20 cellular contexts compared by ENCODE assay signal in the genomic region with DNA sequence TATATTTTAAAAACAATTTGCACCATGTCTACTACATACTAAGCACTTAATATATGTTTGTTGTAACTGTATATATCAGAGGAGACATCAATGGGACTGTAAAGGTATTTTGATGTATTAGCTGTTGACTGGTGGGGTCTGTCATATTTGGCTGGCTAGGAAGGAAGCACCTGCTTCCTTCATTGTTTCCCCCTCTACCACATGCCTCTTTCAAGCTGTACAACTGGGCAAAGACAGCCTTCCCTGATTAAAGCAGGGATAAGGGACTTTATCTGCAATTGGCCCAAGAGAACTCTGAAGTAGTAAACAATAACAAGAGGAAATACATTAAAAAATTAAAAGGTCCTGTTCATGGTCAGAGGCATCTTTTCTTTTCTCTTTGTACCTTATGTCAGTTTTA. TPM values are rescaled to one million over a fixed set of nuclear protein-coding genes. Genes with fewer than 3 reads are reported as not detected.
DNase-seq lines count a peak whose midpoint lies in the region; ATAC-seq and TF ChIP-seq lines count a peak whose summit lies in the region.
"Had no signal": no experiment of that assay in that cellular context is flagged by ENCODE, and none has a peak within 500 bp of the region (broad histone marks: within the 10 kb centered on the region; RNA-seq: fewer than 3 reads in every experiment).

No MANE protein-coding gene starts in this region.

- H3K79me2 ChIP-seq in Loucy (ENCODE audit: insufficient read depth, low read length): no peaks in the 10 kb centered on the region

- H2AFZ ChIP-seq in Loucy (ENCODE audit: low read length): no peak overlapping the region
- H2AFZ ChIP-seq: PC-9 had no signal

- no peaks in the 10 kb centered on the region for H3K9me3 ChIP-seq in BLaER1
- no peaks in the 10 kb centered on the region for H3K9me3 ChIP-seq in CD8-positive, alpha-beta memory T cell (ENCODE audit: low read length)
- no peaks in the 10 kb centered on the region for H3K9me3 ChIP-seq in Loucy (ENCODE audit: insufficient read depth, low read depth, low read length)
- H3K9me3 ChIP-seq: SJCRH30 had no signal

- peaks cover 39 to 57% (median 48%) of the 10 kb centered on the region in 3 donors for H3K4me1 Mint-ChIP-seq in CD8-positive, alpha-beta memory T cell
- peaks cover 33 to 43% of the 10 kb centered on the region in 2 donors for H3K4me1 Mint-ChIP-seq in immature natural killer cell

- H3K9me2 ChIP-seq in Loucy (replicated peaks; ENCODE audit: low read depth, low read length): no peaks in the 10 kb centered on the region

- H3K36me3 ChIP-seq in BLaER1: no peaks in the 10 kb centered on the region
- no peaks in the 10 kb centered on the region for H3K36me3 ChIP-seq in CD8-positive, alpha-beta memory T cell (ENCODE audit: insufficient read depth, low read length)
- H3K36me3 ChIP-seq in Loucy (ENCODE audit: insufficient read depth, low read length): no peaks in the 10 kb centered on the region
- H3K36me3 ChIP-seq: SJCRH30 had no signal

- no peaks in the 10 kb centered on the region for H3K27me3 ChIP-seq in BLaER1
- H3K27me3 ChIP-seq in CD8-positive, alpha-beta memory T cell (ENCODE audit: insufficient read depth, low read length, poor library complexity, severe bottlenecking): no peaks in the 10 kb centered on the region
- H3K27me3 ChIP-seq in Loucy (ENCODE audit: insufficient read depth, low read length, poor library complexity, severe bottlenecking): no peaks in the 10 kb centered on the region

- CTCF ChIA-PET in CD8-positive, alpha-beta memory T cell (lab: Charles Lee): interaction anchor here (2.5 kb wide), 1 partner anchor 35 kb away, joined by 7 read pairs; a partner anchor contains a TSS

- H3K36me3 Mint-ChIP-seq in CD8-positive, alpha-beta memory T cell: peaks cover 1 to 10% (median 3%) of the 10 kb centered on the region in 3 donors
- H3K36me3 Mint-ChIP-seq in immature natural killer cell: no peaks in the 10 kb centered on the region

- H3K27ac Mint-ChIP-seq in CD8-positive, alpha-beta memory T cell: peak overlapping the region in 5 of 8 donors; percentile 15 to 84 (median 29)
- H3K27ac Mint-ChIP-seq in immature natural killer cell: peak overlapping the region in 5 of 6 donors; percentile 11 to 80 (median 28)
- H3K27ac Mint-ChIP-seq: IgD-negative memory B cell had no signal

- ATAC-seq in HG02642 (IDR thresholded peaks at IDR 0.05; ENCODE audit: poor library complexity, unreplicated experiment) (no peak), SK-N-SH treated with all-trans-retinoic acid at 6 μM for 48 hours (no peak)

- H3K4me1 ChIP-seq in BLaER1 (peaks cover 59% of the 10 kb centered on the region), Loucy (ENCODE audit: insufficient read depth, low read length, poor library complexity, severe bottlenecking) (peaks cover 45% of the 10 kb centered on the region)
- peaks cover 34% of the 10 kb centered on the region for H3K4me1 ChIP-seq in CD8-positive, alpha-beta memory T cell (ENCODE audit: insufficient read depth, low read length)

- H3F3A ChIP-seq in Loucy (ENCODE audit: low read depth): peaks cover 11% of the 10 kb centered on the region; the same call in 1 of the 2 replicates

- no peaks in the 10 kb centered on the region for H3K9me3 Mint-ChIP-seq in CD8-positive, alpha-beta memory T cell
- H3K9me3 Mint-ChIP-seq in immature natural killer cell: no peaks in the 10 kb centered on the region
- H3K9me3 Mint-ChIP-seq: IgD-negative memory B cell had no signal

- H3K9ac ChIP-seq in BLaER1 (peak overlapping the region; percentile 81), Loucy (ENCODE audit: low read depth, low read length, poor library complexity, severe bottlenecking) (peak overlapping the region; percentile 35)

- H3K4me3 Mint-ChIP-seq in CD8-positive, alpha-beta memory T cell: peak overlapping the region in 1 of 7 donors; percentile 8
- H3K4me3 Mint-ChIP-seq in immature natural killer cell: peak overlapping the region in 1 of 5 donors; percentile 18

- no peaks in the 10 kb centered on the region for H3K27me3 Mint-ChIP-seq in CD8-positive, alpha-beta memory T cell
- peaks cover 2 to 7% (median 6%) of the 10 kb centered on the region in 3 donors for H3K27me3 Mint-ChIP-seq in immature natural killer cell (ENCODE audit: low read depth in 3 of 3)
- H3K27me3 Mint-ChIP-seq: IgD-negative memory B cell had no signal

- no peak for DNase-seq in CD8-positive, alpha-beta memory T cell
- DNase-seq in immature natural killer cell (no peak), DMS53 treated with DMSO at 0.1 percent for 48 hours (lab: John Stamatoyannopoulos, UW; ENCODE audit: unreplicated experiment) (no peak), cerebellar nuclear complex (lab: John Stamatoyannopoulos, UW) (no peak)
- DNase-seq: DMS 273 treated with DMSO at 0.1 percent for 48 hours, NCI-H1436, NCI-H2029, NCI-H2171 treated with DMSO at 0.1 percent for 48 hours, NCI-H446 treated with DMSO at 0.1 percent for 48 hours, NCI-H774, PC-9, SJCRH30 had no signal

- H4K20me1 ChIP-seq in BLaER1 (no peaks in the 10 kb centered on the region), Loucy (ENCODE audit: insufficient read depth, low read length, poor library complexity, severe bottlenecking) (no peaks in the 10 kb centered on the region)

- POLR2A ChIA-PET in CD8-positive, alpha-beta memory T cell (lab: Charles Lee): interaction anchor here (0.6 to 1.6 kb wide), 3 partner anchors 13 to 281 kb away, joined by 3 to 5 read pairs (median 3); no protein-coding TSS in a partner anchor

- no peak for TF ChIP-seq CTCF in Loucy (conservative IDR thresholded peaks at IDR 0.05; ENCODE audit: low read length)

- H3K4me2 ChIP-seq in BLaER1 (peak overlapping the region; percentile 81), Loucy (ENCODE audit: low read depth, low read length, poor library complexity, severe bottlenecking) (peak overlapping the region; percentile 71)
- H3K4me2 ChIP-seq: PC-9 had no signal

- H3K27ac ChIP-seq in BLaER1: peak overlapping the region; percentile 94
- no peak overlapping the region for H3K27ac ChIP-seq in CD8-positive, alpha-beta memory T cell (ENCODE audit: low read depth, low read length)
- H3K27ac ChIP-seq: PC-9, SJCRH30 had no signal

- H3K4me3 ChIP-seq in BLaER1 (peak overlapping the region; percentile 25), Loucy (ENCODE audit: low read length, poor library complexity, severe bottlenecking) (peak overlapping the region; percentile 54)
- no peak overlapping the region for H3K4me3 ChIP-seq in CD8-positive, alpha-beta memory T cell (ENCODE audit: low read length)
- H3K4me3 ChIP-seq: PC-9, SJCRH30 had no signal

TF ChIP-seq in SK-N-SH treated with all-trans-retinoic acid at 6 μM for 48 hours, 23 proteins besides CTCF, POLR2A, EP300 and RAD21 (continues in another document):
- TF ChIP-seq ZFP30 (CRISPR knock-in tag; IDR thresholded peaks at IDR 0.05) (no peak), ZC3H10 (CRISPR knock-in tag; IDR thresholded peaks at IDR 0.05) (no peak), ESRRG (CRISPR knock-in tag; IDR thresholded peaks at IDR 0.05) (no peak), OSR1 (CRISPR knock-in tag; IDR thresholded peaks at IDR 0.05) (no peak), CSDC2 (CRISPR knock-in tag; IDR thresholded peaks at IDR 0.05) (no peak), BACH2 (CRISPR knock-in tag; IDR thresholded peaks at IDR 0.05; ENCODE audit: borderline replicate concordance) (no peak), GLIS3 (CRISPR knock-in tag; IDR thresholded peaks at IDR 0.05) (no peak), SNAI2 (CRISPR knock-in tag; IDR thresholded peaks at IDR 0.05) (no peak), ARNTL (CRISPR knock-in tag; IDR thresholded peaks at IDR 0.05; ENCODE audit: borderline replicate concordance, low read depth) (no peak)
- TF ChIP-seq, protein P1, sequence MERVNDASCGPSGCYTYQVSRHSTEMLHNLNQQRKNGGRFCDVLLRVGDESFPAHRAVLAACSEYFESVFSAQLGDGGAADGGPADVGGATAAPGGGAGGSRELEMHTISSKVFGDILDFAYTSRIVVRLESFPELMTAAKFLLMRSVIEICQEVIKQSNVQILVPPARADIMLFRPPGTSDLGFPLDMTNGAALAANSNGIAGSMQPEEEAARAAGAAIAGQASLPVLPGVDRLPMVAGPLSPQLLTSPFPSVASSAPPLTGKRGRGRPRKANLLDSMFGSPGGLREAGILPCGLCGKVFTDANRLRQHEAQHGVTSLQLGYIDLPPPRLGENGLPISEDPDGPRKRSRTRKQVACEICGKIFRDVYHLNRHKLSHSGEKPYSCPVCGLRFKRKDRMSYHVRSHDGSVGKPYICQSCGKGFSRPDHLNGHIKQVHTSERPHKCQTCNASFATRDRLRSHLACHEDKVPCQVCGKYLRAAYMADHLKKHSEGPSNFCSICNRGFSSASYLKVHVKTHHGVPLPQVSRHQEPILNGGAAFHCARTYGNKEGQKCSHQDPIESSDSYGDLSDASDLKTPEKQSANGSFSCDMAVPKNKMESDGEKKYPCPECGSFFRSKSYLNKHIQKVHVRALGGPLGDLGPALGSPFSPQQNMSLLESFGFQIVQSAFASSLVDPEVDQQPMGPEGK (CRISPR knock-in tag; IDR thresholded peaks at IDR 0.05; ENCODE audit: borderline replicate concordance): no peak
- TF ChIP-seq, protein P2, sequence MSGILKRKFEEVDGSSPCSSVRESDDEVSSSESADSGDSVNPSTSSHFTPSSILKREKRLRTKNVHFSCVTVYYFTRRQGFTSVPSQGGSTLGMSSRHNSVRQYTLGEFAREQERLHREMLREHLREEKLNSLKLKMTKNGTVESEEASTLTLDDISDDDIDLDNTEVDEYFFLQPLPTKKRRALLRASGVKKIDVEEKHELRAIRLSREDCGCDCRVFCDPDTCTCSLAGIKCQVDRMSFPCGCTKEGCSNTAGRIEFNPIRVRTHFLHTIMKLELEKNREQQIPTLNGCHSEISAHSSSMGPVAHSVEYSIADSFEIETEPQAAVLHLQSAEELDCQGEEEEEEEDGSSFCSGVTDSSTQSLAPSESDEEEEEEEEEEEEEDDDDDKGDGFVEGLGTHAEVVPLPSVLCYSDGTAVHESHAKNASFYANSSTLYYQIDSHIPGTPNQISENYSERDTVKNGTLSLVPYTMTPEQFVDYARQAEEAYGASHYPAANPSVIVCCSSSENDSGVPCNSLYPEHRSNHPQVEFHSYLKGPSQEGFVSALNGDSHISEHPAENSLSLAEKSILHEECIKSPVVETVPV (CRISPR knock-in tag; IDR thresholded peaks at IDR 0.05): no peak

RNA-seq across cellular contexts. Expression of a gene that starts 5.5 kb away (rescaled TPM):
- total RNA-seq in CD8-positive, alpha-beta memory T cell: 10 to 100 TPM; 48.8 to 50.8 TPM
- 27.5 TPM for polyA plus RNA-seq in CD8-positive, alpha-beta memory T cell
- 10 to 100 TPM; 14.8 to 28.8 (median 27.4) TPM for polyA plus RNA-seq in immature natural killer cell
- total RNA-seq: H1, PC-9, SJCRH30 had no signal
- polyA plus RNA-seq: BJ, H1 had no signal

RNA-seq across cellular contexts. Expression of a gene that starts 17.6 kb away (rescaled TPM):
- under 1 TPM; 0.15 to 0.16 TPM for total RNA-seq in CD8-positive, alpha-beta memory T cell
- 0.13 TPM for polyA plus RNA-seq in CD8-positive, alpha-beta memory T cell
- polyA plus RNA-seq in immature natural killer cell: under 1 TPM in 2 of 3 donors, not detected in 1; 0.10 to 0.50 TPM
- total RNA-seq: H1, PC-9, SJCRH30 had no signal
- polyA plus RNA-seq: AG04450, BJ, IgD-negative memory B cell had no signal

RNA-seq across cellular contexts. Expression of a gene that starts 35.4 kb away (rescaled TPM):
- 1 to 10 TPM; 8.3 to 8.5 TPM for total RNA-seq in CD8-positive, alpha-beta memory T cell
- 2.0 TPM for polyA plus RNA-seq in CD8-positive, alpha-beta memory T cell
- 1 to 10 TPM in 2 of 3 donors, not detected in 1; 1.7 to 2.0 TPM for polyA plus RNA-seq in immature natural killer cell

RNA-seq across cellular contexts. Expression of a gene that starts 44.1 kb away (rescaled TPM):
- 100 to 1,000 TPM; 163 to 178 TPM for total RNA-seq in CD8-positive, alpha-beta memory T cell
- polyA plus RNA-seq in CD8-positive, alpha-beta memory T cell: 67.9 TPM
- polyA plus RNA-seq in immature natural killer cell: 10 to 100 TPM; 43.7 to 79.9 (median 51.4) TPM
